Comparison of ENCODE assay signal across 1 cellular context in genomic region chr3:63993653-63994079, GRCh38.
TF ChIP-seq lines count a peak whose summit lies in the region.

No MANE protein-coding gene starts in this region.

TF ChIP-seq in HepG2, 621 proteins besides CTCF, POLR2A, EP300 and RAD21 (continued from another document and continues in another):
- TF ChIP-seq TFAP4 (IDR thresholded peaks at IDR 0.05; ENCODE audit: borderline replicate concordance, low read depth) = 0 out of 2 replicates have a peak, but pooled peaks have one; percentile 16
- 0 out of 2 replicates have a peak, but pooled peaks have one; percentile 37 for TF ChIP-seq BORCS8-MEF2B (CRISPR knock-in tag; IDR thresholded peaks at IDR 0.05)
- TF ChIP-seq MLLT10 (CRISPR knock-in tag; IDR thresholded peaks at IDR 0.05) = no peak
- TF ChIP-seq YY1 (IDR thresholded peaks at IDR 0.05; ENCODE audit: insufficient read depth, insufficient replicate concordance, low read depth, low read length) = no peak
- no peak for TF ChIP-seq KLF12 (CRISPR knock-in tag; IDR thresholded peaks at IDR 0.05; ENCODE audit: borderline replicate concordance)
- TF ChIP-seq MAF1 (CRISPR knock-in tag; IDR thresholded peaks at IDR 0.05; ENCODE audit: borderline replicate concordance) = no peak
- no peak for TF ChIP-seq HNRNPL (IDR thresholded peaks at IDR 0.05; ENCODE audit: low read depth, low read length)
- peak; percentile 22; the same call in 1 of the 2 replicates for TF ChIP-seq FOSL2 (CRISPR knock-in tag; IDR thresholded peaks at IDR 0.05)
- TF ChIP-seq RXRB (CRISPR knock-in tag; IDR thresholded peaks at IDR 0.05; ENCODE audit: borderline replicate concordance) = 0 out of 2 replicates have a peak, but pooled peaks have one; percentile 20
- peak; percentile 11; the same call in 1 of the 2 replicates for TF ChIP-seq SALL1 (CRISPR knock-in tag; IDR thresholded peaks at IDR 0.05)
- TF ChIP-seq ZZZ3 (CRISPR knock-in tag; IDR thresholded peaks at IDR 0.05; ENCODE audit: borderline replicate concordance) = no peak
- 0 out of 2 replicates have a peak, but pooled peaks have one; percentile 17 for TF ChIP-seq KAT8 (CRISPR knock-in tag; IDR thresholded peaks at IDR 0.05)
- no peak for TF ChIP-seq ZMYM4 (CRISPR knock-in tag; IDR thresholded peaks at IDR 0.05)
- TF ChIP-seq GTF3A (CRISPR knock-in tag; conservative IDR thresholded peaks at IDR 0.05) = no peak
- 0 out of 2 replicates have a peak, but pooled peaks have one; percentile 43 for TF ChIP-seq CBX5 (CRISPR knock-in tag; IDR thresholded peaks at IDR 0.05; ENCODE audit: borderline replicate concordance)
- no peak for TF ChIP-seq ZNF281 (CRISPR knock-in tag; IDR thresholded peaks at IDR 0.05; ENCODE audit: borderline replicate concordance)
- TF ChIP-seq SKIL (CRISPR knock-in tag; IDR thresholded peaks at IDR 0.05; ENCODE audit: borderline replicate concordance) = no peak
- TF ChIP-seq MIXL1 (CRISPR knock-in tag; IDR thresholded peaks at IDR 0.05) = 0 out of 2 replicates have a peak, but pooled peaks have one; percentile 30
- no peak for TF ChIP-seq MAX (IDR thresholded peaks at IDR 0.05)
- 0 out of 2 replicates have a peak, but pooled peaks have one; percentile 32 for TF ChIP-seq ZBTB25 (CRISPR knock-in tag; IDR thresholded peaks at IDR 0.05)
- no peak for TF ChIP-seq ARID5B (CRISPR knock-in tag; IDR thresholded peaks at IDR 0.05)
- no peak for TF ChIP-seq ZNF318 (CRISPR knock-in tag; IDR thresholded peaks at IDR 0.05)
- no peak for TF ChIP-seq KAT7 (CRISPR knock-in tag; IDR thresholded peaks at IDR 0.05; ENCODE audit: borderline replicate concordance)
- TF ChIP-seq PHF21A (CRISPR knock-in tag; IDR thresholded peaks at IDR 0.05) = no peak
- TF ChIP-seq PHB2 (IDR thresholded peaks at IDR 0.05; ENCODE audit: partially characterized antibody) = no peak
- TF ChIP-seq ZNF83 (CRISPR knock-in tag; IDR thresholded peaks at IDR 0.05; ENCODE audit: borderline replicate concordance) = no peak
- TF ChIP-seq IRF2 (CRISPR knock-in tag; IDR thresholded peaks at IDR 0.05) = peak; percentile 45; the same call in 1 of the 2 replicates
- no peak for TF ChIP-seq ETV6 (CRISPR knock-in tag; conservative IDR thresholded peaks at IDR 0.05)
- TF ChIP-seq ZNF619 (CRISPR knock-in tag; IDR thresholded peaks at IDR 0.05) = no peak
- peak; percentile 39; the same call in 1 of the 2 replicates for TF ChIP-seq SAP130 (CRISPR knock-in tag; IDR thresholded peaks at IDR 0.05; ENCODE audit: low read depth)
- 0 out of 2 replicates have a peak, but pooled peaks have one; percentile 38 for TF ChIP-seq ZNF614 (CRISPR knock-in tag; IDR thresholded peaks at IDR 0.05; ENCODE audit: borderline replicate concordance)
- peak; percentile 50; the same call in 1 of the 2 replicates for TF ChIP-seq REPIN1 (CRISPR knock-in tag; IDR thresholded peaks at IDR 0.05; ENCODE audit: borderline replicate concordance, low read depth)
- peak; percentile 28 for TF ChIP-seq XRCC5 (optimal IDR thresholded peaks at IDR 0.05; ENCODE audit: low read length)
- TF ChIP-seq GFI1 (CRISPR knock-in tag; IDR thresholded peaks at IDR 0.05; ENCODE audit: borderline replicate concordance) = no peak
- 0 out of 2 replicates have a peak, but pooled peaks have one; percentile 40 for TF ChIP-seq ZNF580 (CRISPR knock-in tag; IDR thresholded peaks at IDR 0.05; ENCODE audit: borderline replicate concordance, low read depth)
- no peak for TF ChIP-seq BRD4 (CRISPR knock-in tag; IDR thresholded peaks at IDR 0.05)
